14 cellular contexts compared by ENCODE assay signal in the genomic region with DNA sequence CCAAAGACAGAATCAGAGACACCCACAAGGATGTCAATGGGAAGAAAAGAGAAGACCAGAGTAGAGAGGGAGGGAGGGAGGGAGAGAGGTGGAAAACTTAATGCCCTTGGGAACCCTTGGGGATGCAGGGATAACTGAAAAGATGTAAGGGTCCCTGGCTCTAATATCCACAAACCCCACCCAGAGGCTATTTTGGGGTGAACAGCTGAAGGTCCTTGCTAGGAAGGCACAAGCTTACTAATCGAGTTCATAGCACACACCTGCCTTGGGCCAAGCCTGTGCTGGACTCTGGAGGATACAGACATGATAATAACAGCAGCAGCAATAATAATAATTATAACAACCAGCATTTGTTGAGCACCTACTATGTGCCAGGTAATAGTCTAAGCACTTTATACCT.
"Had no signal": no experiment of that assay in that cellular context is flagged by ENCODE, and none has a peak within 500 bp of the region (broad histone marks: within the 10 kb centered on the region; RNA-seq: fewer than 3 reads in every experiment).

No MANE protein-coding gene starts in this region.

- DNase-seq: dermis blood vessel endothelial cell; erythroblast; foreskin melanocyte; naive thymus-derived CD8-positive, alpha-beta T cell; stimulated activated CD4-positive, alpha-beta T cell treated with anti-CD3 and anti-CD28 coated beads, Interleukin-4, amount 100 ng/mL, for 1 hour had no signal

- H3K9me3 ChIP-seq: colonic mucosa, ovary, testis had no signal

- H3K27me3 ChIP-seq: colonic mucosa, ovary, testis, tibial nerve had no signal

- H3K4me1 ChIP-seq: colonic mucosa had no signal

- H3K4me3 Mint-ChIP-seq: memory B cell; naive thymus-derived CD8-positive, alpha-beta T cell; neural crest cell; stimulated activated effector memory CD8-positive, alpha-beta T cell treated with anti-CD3 and anti-CD28 coated beads, Interleukin-12 subunit alpha, Interleukin-12 subunit beta, amount 100 ng/mL, for 72 hours; stimulated activated naive CD8-positive, alpha-beta T cell treated with anti-CD3 and anti-CD28 coated beads, Interleukin-15, Interleukin-2, amounts not matched to agents 100 ng/mL and 50 ng/mL, for 24 hours had no signal

- H3K27ac Mint-ChIP-seq: memory B cell; naive thymus-derived CD8-positive, alpha-beta T cell; stimulated activated effector memory CD8-positive, alpha-beta T cell treated with anti-CD3 and anti-CD28 coated beads, Interleukin-12 subunit alpha, Interleukin-12 subunit beta, amount 100 ng/mL, for 72 hours; stimulated activated naive CD8-positive, alpha-beta T cell treated with anti-CD3 and anti-CD28 coated beads, Interleukin-15, Interleukin-2, amounts not matched to agents 100 ng/mL and 50 ng/mL, for 24 hours had no signal

- H3K36me3 Mint-ChIP-seq: memory B cell; stimulated activated effector memory CD8-positive, alpha-beta T cell treated with anti-CD3 and anti-CD28 coated beads, Interleukin-12 subunit alpha, Interleukin-12 subunit beta, amount 100 ng/mL, for 72 hours had no signal

- ATAC-seq: naive thymus-derived CD8-positive, alpha-beta T cell; stimulated activated effector memory CD8-positive, alpha-beta T cell treated with anti-CD3 and anti-CD28 coated beads, Interleukin-12 subunit alpha, Interleukin-12 subunit beta, amount 100 ng/mL, for 72 hours had no signal

- H3K4me1 Mint-ChIP-seq: memory B cell; naive thymus-derived CD8-positive, alpha-beta T cell; stimulated activated effector memory CD8-positive, alpha-beta T cell treated with anti-CD3 and anti-CD28 coated beads, Interleukin-12 subunit alpha, Interleukin-12 subunit beta, amount 100 ng/mL, for 72 hours had no signal

- H3K4me3 ChIP-seq: colonic mucosa, heart right ventricle, ovary, testis, tibial nerve had no signal

- H3K36me3 ChIP-seq: colonic mucosa, heart right ventricle, ovary, tibial nerve had no signal
